ENCODE assay signal across 24 cellular contexts in the genomic region with DNA sequence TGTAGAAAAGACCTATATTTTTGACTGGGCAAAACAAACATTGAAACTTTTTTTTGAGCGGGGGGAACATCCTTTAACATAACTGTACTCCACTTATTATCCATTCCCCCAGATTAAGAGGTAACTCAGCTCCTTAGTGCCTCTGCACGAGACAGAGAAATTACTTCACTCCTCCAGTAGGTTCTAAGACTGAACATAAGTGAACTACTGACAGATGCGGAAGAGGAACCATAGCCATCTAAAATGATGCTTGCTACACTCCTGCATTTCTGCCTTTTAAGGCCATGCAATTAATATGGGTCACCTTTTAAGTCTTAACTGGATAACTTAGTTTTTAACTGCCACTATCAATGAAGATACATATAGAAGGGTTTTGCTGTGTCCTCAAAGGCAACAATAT. TPM values are rescaled to one million over a fixed set of nuclear protein-coding genes. Genes with fewer than 3 reads are reported as not detected.
DNase-seq lines count a peak whose midpoint lies in the region; ATAC-seq and TF ChIP-seq lines count a peak whose summit lies in the region.
"Had no signal": no experiment of that assay in that cellular context is flagged by ENCODE, and none has a peak within 500 bp of the region (broad histone marks: within the 10 kb centered on the region; RNA-seq: fewer than 3 reads in every experiment).

No MANE protein-coding gene starts in this region.

- H3K4me3 ChIP-seq in rectal smooth muscle tissue (ENCODE audit: low read length): no peak overlapping the region
- H3K4me3 ChIP-seq in MM.1S (ENCODE audit: low read length): no peak overlapping the region

- no peak overlapping the region for H3K9ac ChIP-seq in rectal smooth muscle tissue (ENCODE audit: low read length)
- H3K9ac ChIP-seq in MM.1S (ENCODE audit: low read length): no peak overlapping the region

- H3K36me3 Mint-ChIP-seq in activated CD8-positive, alpha-beta T cell treated with anti-CD3 and anti-CD28 coated beads for 36 hours (ENCODE audit: low read depth): peaks cover 33% of the 10 kb centered on the region
- peaks cover 45% of the 10 kb centered on the region for H3K36me3 Mint-ChIP-seq in activated CD8-positive, alpha-beta T cell treated with anti-CD3 and anti-CD28 coated beads, Interleukin-2, amount 10 ng/mL, durations not matched to agents 7 days and 5 days (ENCODE audit: low read depth)

- peak overlapping the region; percentile 47 for H3K27ac Mint-ChIP-seq in activated CD8-positive, alpha-beta T cell treated with anti-CD3 and anti-CD28 coated beads for 36 hours
- H3K27ac Mint-ChIP-seq in activated CD8-positive, alpha-beta T cell treated with anti-CD3 and anti-CD28 coated beads, Interleukin-2, amount 10 ng/mL, durations not matched to agents 7 days and 5 days: no peak overlapping the region
- H3K27ac Mint-ChIP-seq: type B pancreatic cell had no signal

- no peak overlapping the region for H3K4me2 ChIP-seq in MM.1S (ENCODE audit: low read depth, low read length)

- no peaks in the 10 kb centered on the region for H3K27me3 ChIP-seq in rectal smooth muscle tissue (ENCODE audit: control insufficient read depth, insufficient read depth, low read length)
- no peaks in the 10 kb centered on the region for H3K27me3 ChIP-seq in MM.1S (replicated peaks; ENCODE audit: insufficient read depth, low read length)

- H3K4me1 ChIP-seq in rectal smooth muscle tissue (ENCODE audit: control insufficient read depth, insufficient read depth, low read length) (peaks cover 6% of the 10 kb centered on the region), MM.1S (ENCODE audit: low read length) (no peaks in the 10 kb centered on the region)

- no peaks in the 10 kb centered on the region for H3K36me3 ChIP-seq in rectal smooth muscle tissue (ENCODE audit: control insufficient read depth, insufficient read depth, low read length)
- peaks cover 4% of the 10 kb centered on the region; the same call in 1 of the 2 replicates for H3K36me3 ChIP-seq in MM.1S (replicated peaks; ENCODE audit: insufficient read depth, low read length)

- H3K27ac ChIP-seq in rectal smooth muscle tissue (ENCODE audit: low read depth, low read length) (peak overlapping the region; percentile 60), MM.1S (ENCODE audit: low read length) (no peak overlapping the region)

- no peaks in the 10 kb centered on the region for H3K9me3 Mint-ChIP-seq in activated CD8-positive, alpha-beta T cell treated with anti-CD3 and anti-CD28 coated beads for 36 hours
- no peaks in the 10 kb centered on the region for H3K9me3 Mint-ChIP-seq in activated CD8-positive, alpha-beta T cell treated with anti-CD3 and anti-CD28 coated beads, Interleukin-2, amount 10 ng/mL, durations not matched to agents 7 days and 5 days (ENCODE audit: insufficient read depth)
- H3K9me3 Mint-ChIP-seq: neural crest cell, type B pancreatic cell had no signal

- no peaks in the 10 kb centered on the region for H3K9me2 ChIP-seq in MM.1S (replicated peaks; ENCODE audit: insufficient read depth, low read length)

- no peak overlapping the region for H2AFZ ChIP-seq in MM.1S (ENCODE audit: low read length)

- no peaks in the 10 kb centered on the region for H3K9me3 ChIP-seq in MM.1S (replicated peaks; ENCODE audit: insufficient read depth, low read length)

- peaks cover 23% of the 10 kb centered on the region for H3K79me2 ChIP-seq in MM.1S (ENCODE audit: low read length)

- H3F3A ChIP-seq in MM.1S (ENCODE audit: insufficient read depth, low read length): peaks cover 28% of the 10 kb centered on the region

- no peak overlapping the region for H3K4me3 Mint-ChIP-seq in activated CD8-positive, alpha-beta T cell treated with anti-CD3 and anti-CD28 coated beads for 36 hours
- H3K4me3 Mint-ChIP-seq in activated CD8-positive, alpha-beta T cell treated with anti-CD3 and anti-CD28 coated beads, Interleukin-2, amount 10 ng/mL, durations not matched to agents 7 days and 5 days: no peak overlapping the region
- H3K4me3 Mint-ChIP-seq: neural crest cell, type B pancreatic cell had no signal

- no peak for DNase-seq in activated CD8-positive, alpha-beta T cell treated with anti-CD3 and anti-CD28 coated beads for 36 hours
- no peak for DNase-seq in activated CD8-positive, alpha-beta T cell treated with anti-CD3 and anti-CD28 coated beads, Interleukin-2, amount 10 ng/mL, durations not matched to agents 7 days and 5 days
- DNase-seq in NOMO-1 (lab: John Stamatoyannopoulos, UW; ENCODE audit: unreplicated experiment in 2 of 2) (peak; percentile 28 to 77), dermis blood vessel endothelial cell (peak; percentile 7), MM.1S (no peak), 8988T (no peak), amniotic stem cell (lab: John Stamatoyannopoulos, UW) (no peak)
- DNase-seq: activated CD4-positive, alpha-beta T cell treated with anti-CD3 and anti-CD28 coated beads for 1 hour; activated CD8-positive, alpha-beta memory T cell treated with anti-CD3 and anti-CD28 coated beads, Interleukin-2, amount 50 U/mL, for 4 hours; activated naive CD4-positive, alpha-beta T cell; islet precursor cell; mammary epithelial cell; NCI-H1048; NCI-H2081; NCI-H524; retina; stimulated activated CD4-positive, alpha-beta T cell treated with anti-CD3 and anti-CD28 coated beads, Interleukin-15, amount 100 ng/mL, for 24 hours; stimulated activated naive CD4-positive, alpha-beta T cell; T1000 had no signal

- TF ChIP-seq CTCF in activated CD8-positive, alpha-beta T cell treated with anti-CD3 and anti-CD28 coated beads for 36 hours (IDR thresholded peaks at IDR 0.05): no peak
- no peak for TF ChIP-seq CTCF in MM.1S (IDR thresholded peaks at IDR 0.05; ENCODE audit: low read length)

- no peaks in the 10 kb centered on the region for H3K27me3 Mint-ChIP-seq in activated CD8-positive, alpha-beta T cell treated with anti-CD3 and anti-CD28 coated beads for 36 hours
- H3K27me3 Mint-ChIP-seq in activated CD8-positive, alpha-beta T cell treated with anti-CD3 and anti-CD28 coated beads, Interleukin-2, amount 10 ng/mL, durations not matched to agents 7 days and 5 days (ENCODE audit: low read depth): no peaks in the 10 kb centered on the region
- H3K27me3 Mint-ChIP-seq: type B pancreatic cell had no signal

- intact Hi-C loops in activated CD8-positive, alpha-beta T cell treated with anti-CD3 and anti-CD28 coated beads for 36 hours (cut with micrococcal nuclease): no loop called here

- CTCF ChIA-PET in activated CD8-positive, alpha-beta T cell treated with anti-CD3 and anti-CD28 coated beads for 36 hours (lab: Charles Lee): interaction anchor here (0.9 to 4.0 kb wide), 12 partner anchors 13 to 362 kb away, joined by 3 to 21 read pairs (median 4); no protein-coding TSS in a partner anchor
- CTCF ChIA-PET in activated CD8-positive, alpha-beta T cell treated with anti-CD3 and anti-CD28 coated beads, Interleukin-2, amount 10 ng/mL, durations not matched to agents 7 days and 5 days (lab: Charles Lee): interaction anchor here (0.8 to 3.9 kb wide), 9 partner anchors 9 to 114 kb away, joined by 3 to 25 read pairs (median 6); a partner anchor contains a TSS

- POLR2A ChIA-PET in activated CD8-positive, alpha-beta T cell treated with anti-CD3 and anti-CD28 coated beads for 36 hours (lab: Charles Lee): interaction anchor here (0.8 to 2.2 kb wide), 3 partner anchors 10 to 90 kb away, joined by 3 to 8 read pairs (median 4); no protein-coding TSS in a partner anchor
- POLR2A ChIA-PET in activated CD8-positive, alpha-beta T cell treated with anti-CD3 and anti-CD28 coated beads, Interleukin-2, amount 10 ng/mL, durations not matched to agents 7 days and 5 days (lab: Charles Lee): interaction anchor here (1.5 kb wide), 1 partner anchor 116 kb away, joined by 3 read pairs; no protein-coding TSS in a partner anchor

- peaks cover 9% of the 10 kb centered on the region; the same call in 1 of the 2 replicates for H4K20me1 ChIP-seq in MM.1S (ENCODE audit: insufficient read depth, low read length)

- H3K4me1 Mint-ChIP-seq in activated CD8-positive, alpha-beta T cell treated with anti-CD3 and anti-CD28 coated beads for 36 hours (ENCODE audit: low read depth): peaks cover 26% of the 10 kb centered on the region
- peaks cover 4% of the 10 kb centered on the region for H3K4me1 Mint-ChIP-seq in activated CD8-positive, alpha-beta T cell treated with anti-CD3 and anti-CD28 coated beads, Interleukin-2, amount 10 ng/mL, durations not matched to agents 7 days and 5 days (ENCODE audit: low read depth)
- H3K4me1 Mint-ChIP-seq: neural crest cell had no signal

- ATAC-seq in activated CD8-positive, alpha-beta T cell treated with anti-CD3 and anti-CD28 coated beads for 36 hours: no peak
- ATAC-seq in activated CD8-positive, alpha-beta T cell treated with anti-CD3 and anti-CD28 coated beads, Interleukin-2, amount 10 ng/mL, durations not matched to agents 7 days and 5 days: no peak

RNA-seq across cellular contexts. Expression of a gene that starts 9.5 kb away (rescaled TPM):
- not detected for total RNA-seq in activated CD8-positive, alpha-beta T cell treated with anti-CD3 and anti-CD28 coated beads for 36 hours
- total RNA-seq in activated CD8-positive, alpha-beta T cell treated with anti-CD3 and anti-CD28 coated beads, Interleukin-2, amount 10 ng/mL, durations not matched to agents 7 days and 5 days: not detected
- total RNA-seq in dermis blood vessel endothelial cell: not detected in 2 replicates
- total RNA-seq: Daoy, H1, mammary epithelial cell had no signal

RNA-seq across cellular contexts. Expression of a gene that starts 37.8 kb away (rescaled TPM):
- 10 to 100 TPM; 49.5 to 56.4 TPM for total RNA-seq in activated CD8-positive, alpha-beta T cell treated with anti-CD3 and anti-CD28 coated beads for 36 hours
- 10 to 100 TPM; 60.3 to 64.5 TPM for total RNA-seq in activated CD8-positive, alpha-beta T cell treated with anti-CD3 and anti-CD28 coated beads, Interleukin-2, amount 10 ng/mL, durations not matched to agents 7 days and 5 days
- 38.5 and 43.7 TPM in 2 replicates for total RNA-seq in dermis blood vessel endothelial cell

Comparison
In these comparisons a context has a peak if more than half of its experiments do, and no peak if none do; other contexts are left out.
1. DNase-seq: peak in NOMO-1 (2 of 2) and dermis blood vessel endothelial cell (single experiment); none in activated CD8-positive, alpha-beta T cell treated with anti-CD3 and anti-CD28 coated beads for 36 hours (single experiment), activated CD8-positive, alpha-beta T cell treated with anti-CD3 and anti-CD28 coated beads, Interleukin-2, amount 10 ng/mL, durations not matched to agents 7 days and 5 days (single experiment), MM.1S (single experiment), 8988T (single experiment) and amniotic stem cell (single experiment).